8 cellular contexts compared by ENCODE assay signal in genomic region chr17:41579484-41580243, GRCh38. TPM values are rescaled to one million over a fixed set of nuclear protein-coding genes. Genes with fewer than 3 reads are reported as not detected.
A peak's percentile ranks its signal among the peaks of the same experiment; 100 is the strongest.
DNase-seq lines count a peak whose midpoint lies in the region; ATAC-seq and TF ChIP-seq lines count a peak whose summit lies in the region.

No MANE protein-coding gene starts in this region.

- ATAC-seq in HG02623 (IDR thresholded peaks at IDR 0.05; ENCODE audit: unreplicated experiment), result no peak

- DNase-seq in GM10266 (ENCODE audit: extremely low spot score) (peak; percentile 93), LoVo (ENCODE audit: low spot score) (peak; percentile 85), SJCRH30 (peak; percentile 81 to 94), glomerular endothelial cell (ENCODE audit: extremely low read depth, low read depth, low spot score) (peak; percentile 63), posterior cingulate gyrus (peak in 8 of 10 donors; percentile 32 to 90 (median 61)), uterus (peak; percentile 48 to 51)
- DNase-seq in activated naive CD4-positive, alpha-beta T cell treated with anti-CD3 and anti-CD28 coated beads for 36 hours, result peak; percentile 91

- no peak overlapping the region for H3K4me3 Mint-ChIP-seq in activated naive CD4-positive, alpha-beta T cell treated with anti-CD3 and anti-CD28 coated beads for 36 hours

- H3K4me3 ChIP-seq in SJCRH30 (no peak overlapping the region), uterus (no peak overlapping the region)

- peaks cover 2% of the 10 kb centered on the region; the same call in 1 of the 2 replicates for H3K4me1 ChIP-seq in SJCRH30
- H3K4me1 ChIP-seq in uterus, result no peaks in the 10 kb centered on the region

- no peaks in the 10 kb centered on the region for H3K9me3 ChIP-seq in SJCRH30 (replicated peaks)
- no peaks in the 10 kb centered on the region for H3K9me3 ChIP-seq in uterus

- H3K36me3 Mint-ChIP-seq in activated naive CD4-positive, alpha-beta T cell treated with anti-CD3 and anti-CD28 coated beads for 36 hours (ENCODE audit: low read depth), result no peaks in the 10 kb centered on the region

- CTCF ChIA-PET in activated naive CD4-positive, alpha-beta T cell treated with anti-CD3 and anti-CD28 coated beads for 36 hours (lab: Charles Lee), result interaction anchor here (0.6 to 2.6 kb wide), 11 partner anchors 9 to 128 kb away, joined by 3 to 13 read pairs (median 3); no protein-coding TSS in a partner anchor

- no peak overlapping the region for H3K27ac ChIP-seq in SJCRH30
- H3K27ac ChIP-seq in uterus, result no peak overlapping the region

- no peak for TF ChIP-seq POLR2A in uterus (IDR thresholded peaks at IDR 0.05)

- TF ChIP-seq CTCF in GM10266 (IDR thresholded peaks at IDR 0.05; ENCODE audit: control insufficient read depth, insufficient read depth, low read depth, missing control alignments), result peak; percentile 66
- TF ChIP-seq CTCF in uterus (IDR thresholded peaks at IDR 0.05), result peak; percentile 25 to 67 (median 46)

- H3K36me3 ChIP-seq in SJCRH30, result no peaks in the 10 kb centered on the region
- no peaks in the 10 kb centered on the region for H3K36me3 ChIP-seq in uterus

- intact Hi-C loops in activated naive CD4-positive, alpha-beta T cell treated with anti-CD3 and anti-CD28 coated beads for 36 hours (cut with micrococcal nuclease), result loop anchor here (1.0 kb wide), 1 partner anchor 69 kb away; no protein-coding TSS in a partner anchor
- intact Hi-C loops in posterior cingulate gyrus (cut with DNase I), result no loop called here
- intact Hi-C loops in uterus (cut with DNase I; ENCODE audit: low total_unique reads), result no loop called here

- H3K27me3 ChIP-seq in SJCRH30 (no peaks in the 10 kb centered on the region), uterus (no peaks in the 10 kb centered on the region)

- H3K9me3 Mint-ChIP-seq in activated naive CD4-positive, alpha-beta T cell treated with anti-CD3 and anti-CD28 coated beads for 36 hours, result no peaks in the 10 kb centered on the region

- H3K27ac Mint-ChIP-seq in activated naive CD4-positive, alpha-beta T cell treated with anti-CD3 and anti-CD28 coated beads for 36 hours, result no peak overlapping the region

- H3K27me3 Mint-ChIP-seq in activated naive CD4-positive, alpha-beta T cell treated with anti-CD3 and anti-CD28 coated beads for 36 hours (ENCODE audit: low read depth), result peaks cover 35% of the 10 kb centered on the region

- H3K4me1 Mint-ChIP-seq in activated naive CD4-positive, alpha-beta T cell treated with anti-CD3 and anti-CD28 coated beads for 36 hours (ENCODE audit: low read depth), result no peaks in the 10 kb centered on the region

RNA-seq across cellular contexts. Expression of gene KRT14, which starts 7.0 kb away (rescaled TPM):
- total RNA-seq in SJCRH30 (2014; rRNA removed; shearing (Covaris generic)), result not detected in 2 replicates
- total RNA-seq in activated naive CD4-positive, alpha-beta T cell treated with anti-CD3 and anti-CD28 coated beads for 36 hours, result not detected
- not detected in 2 replicates for total RNA-seq in glomerular endothelial cell
- total RNA-seq in uterus, result under 1 TPM in 2 of 4 donors, not detected in 2; 0.52 to 0.90 TPM

RNA-seq across cellular contexts. Expression of gene KRT9, which starts 7.8 kb away (rescaled TPM):
- not detected in 2 replicates for total RNA-seq in SJCRH30 (2014; rRNA removed; shearing (Covaris generic))
- not detected for total RNA-seq in activated naive CD4-positive, alpha-beta T cell treated with anti-CD3 and anti-CD28 coated beads for 36 hours
- total RNA-seq in glomerular endothelial cell (not detected in 2 replicates), uterus (under 1 TPM in 1 of 4 donors, not detected in 3; 0.21 TPM)

RNA-seq across cellular contexts. Expression of gene KRT16, which starts 32.9 kb away (rescaled TPM):
- 0.08 TPM in 1 of 2 replicates, not detected in the other for total RNA-seq in SJCRH30 (2014; rRNA removed; shearing (Covaris generic))
- not detected for total RNA-seq in activated naive CD4-positive, alpha-beta T cell treated with anti-CD3 and anti-CD28 coated beads for 36 hours
- total RNA-seq in glomerular endothelial cell, result not detected in 2 replicates
- total RNA-seq in uterus, result not detected

RNA-seq across cellular contexts. Expression of gene KRT17, which starts 44.7 kb away (rescaled TPM):
- total RNA-seq in SJCRH30 (2014; rRNA removed; shearing (Covaris generic)), result 134 and 149 TPM in 2 replicates
- not detected for total RNA-seq in activated naive CD4-positive, alpha-beta T cell treated with anti-CD3 and anti-CD28 coated beads for 36 hours
- total RNA-seq in glomerular endothelial cell (2.7 TPM in 1 of 2 replicates, not detected in the other), uterus (10 to 100 TPM in 1 of 4 donors, under 1 TPM in 1, not detected in 2; 0.70 to 12.6 TPM)

RNA-seq across cellular contexts. Expression of gene KRT19, which starts 51.6 kb away (rescaled TPM):
- total RNA-seq in SJCRH30 (2014; rRNA removed; shearing (Covaris generic)), result 0.25 TPM in 1 of 2 replicates, not detected in the other
- total RNA-seq in activated naive CD4-positive, alpha-beta T cell treated with anti-CD3 and anti-CD28 coated beads for 36 hours, result not detected
- total RNA-seq in glomerular endothelial cell (23.7 and 211 TPM in 2 replicates), uterus (100 to 1,000 TPM in 2 of 4 donors, 10 to 100 TPM in 1, under 1 TPM in 1; 0.88 to 120 (median 77.2) TPM)
